Comparison of ENCODE assay signal across 28 cellular contexts in the genomic region with DNA sequence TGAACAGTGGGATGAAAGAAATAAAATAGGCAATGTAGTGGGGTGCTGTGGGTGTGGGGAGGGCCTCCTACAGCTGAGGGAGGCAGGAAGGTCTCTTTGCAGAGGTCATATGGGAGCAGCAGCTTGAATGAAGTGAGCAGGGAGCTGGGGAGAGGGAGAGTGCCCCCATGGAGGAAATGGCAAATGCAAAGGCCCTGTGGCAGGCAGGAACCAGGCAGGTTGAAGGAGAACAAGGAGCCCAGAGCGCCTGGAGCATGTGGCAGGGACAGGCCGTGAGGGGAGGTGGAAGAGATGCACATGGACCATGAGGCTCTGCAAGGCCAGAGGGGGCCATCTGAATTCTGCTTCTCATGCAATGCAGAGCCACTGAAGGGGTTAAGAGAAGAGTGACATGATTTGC.
"Had no signal": no experiment of that assay in that cellular context is flagged by ENCODE, and none has a peak within 500 bp of the region (broad histone marks: within the 10 kb centered on the region; RNA-seq: fewer than 3 reads in every experiment).

No MANE protein-coding gene starts in this region.

- H3K9me3 Mint-ChIP-seq: activated CD8-positive, alpha-beta T cell treated with anti-CD3 and anti-CD28 coated beads for 36 hours; T-helper 2 cell treated with Interferon-gamma antibody and Interleukin-4, amounts not matched to agents 5 μg/mL and 100 μg/mL, for 36 hours had no signal

- H3K27ac ChIP-seq: body of pancreas, epithelial cell of prostate, esophagus squamous epithelium, gastroesophageal sphincter, WERI-Rb-1 had no signal

- H3K27me3 Mint-ChIP-seq: activated B cell treated with CpG ODN at 0.5 μM for 24 hours; activated CD8-positive, alpha-beta T cell treated with anti-CD3 and anti-CD28 coated beads for 36 hours had no signal

- H3K36me3 Mint-ChIP-seq: activated naive CD8-positive, alpha-beta T cell had no signal

- H3K27ac Mint-ChIP-seq: activated B cell treated with CpG ODN at 0.5 μM for 24 hours; activated CD8-positive, alpha-beta T cell treated with anti-CD3 and anti-CD28 coated beads for 36 hours; activated naive CD8-positive, alpha-beta T cell; activated T-helper 17 cell treated with anti-CD3 and anti-CD28 coated beads, Interleukin-2, amount 50 U/mL, for 72 hours; T-helper 17 cell; T-helper 2 cell treated with Interferon-gamma antibody and Interleukin-4, amounts not matched to agents 5 μg/mL and 100 μg/mL, for 36 hours had no signal

- H3K4me3 ChIP-seq: body of pancreas, esophagus squamous epithelium, gastroesophageal sphincter had no signal

- H3K4me3 Mint-ChIP-seq: activated B cell treated with CpG ODN at 0.5 μM for 24 hours; activated CD8-positive, alpha-beta T cell treated with anti-CD3 and anti-CD28 coated beads for 36 hours; activated naive CD8-positive, alpha-beta T cell; activated T-cell treated with anti-CD3 and anti-CD28 coated beads, Interleukin-2, amount 50 U/mL, for 4 hours; activated T-helper 17 cell treated with anti-CD3 and anti-CD28 coated beads, Interleukin-2, amount 50 U/mL, for 72 hours; T-helper 17 cell; T-helper 2 cell treated with Interferon-gamma antibody and Interleukin-4, amounts not matched to agents 5 μg/mL and 100 μg/mL, for 36 hours had no signal

- H3K4me1 ChIP-seq: body of pancreas, esophagus squamous epithelium, gastroesophageal sphincter had no signal

- H3K4me1 Mint-ChIP-seq: activated B cell treated with CpG ODN at 0.5 μM for 24 hours; activated T-helper 17 cell treated with anti-CD3 and anti-CD28 coated beads, Interleukin-2, amount 50 U/mL, for 72 hours; T-helper 17 cell had no signal

- H3K27me3 ChIP-seq: body of pancreas, esophagus squamous epithelium, gastroesophageal sphincter had no signal

- DNase-seq: activated B cell treated with CpG ODN at 0.5 μM for 24 hours; activated CD4-positive, alpha-beta T cell treated with anti-CD3 and anti-CD28 coated beads for 48 hours; activated CD4-positive, alpha-beta T cell treated with anti-CD3 and anti-CD28 coated beads, Interleukin-2, amount 50 U/mL, for 1 hour; activated CD4-positive, alpha-beta T cell treated with anti-CD3 and anti-CD28 coated beads, Interleukin-2, amount 50 U/mL, for 48 hours; activated CD8-positive, alpha-beta memory T cell treated with anti-CD3 and anti-CD28 coated beads for 24 hours; activated CD8-positive, alpha-beta T cell treated with anti-CD3 and anti-CD28 coated beads for 36 hours; activated effector memory CD4-positive, alpha-beta T cell treated with Interleukin-2 at 50 U/mL for 16 hours; activated gamma-delta T cell treated with Interleukin-2 at 50 U/mL for 16 hours; activated naive CD4-positive, alpha-beta T cell treated with anti-CD3 and anti-CD28 coated beads, Interleukin-2, amount 50 U/mL, for 16 hours; activated naive CD4-positive, alpha-beta T cell treated with Interleukin-2 at 50 U/mL for 16 hours; activated T-cell treated with anti-CD3 and anti-CD28 coated beads, Interleukin-2, amount 50 U/mL, for 4 hours; amniotic stem cell; anterior cingulate cortex; body of pancreas; caudate nucleus; cortex of kidney; effector CD8-positive, alpha-beta T cell; esophagus squamous epithelium; foreskin melanocyte; T-helper 1 cell; T-helper 17 cell; T1000; WERI-Rb-1 had no signal

- H3K9me3 ChIP-seq: body of pancreas, esophagus squamous epithelium, gastroesophageal sphincter had no signal

- H3K36me3 ChIP-seq: esophagus squamous epithelium, gastroesophageal sphincter, WERI-Rb-1 had no signal
